In the genomic region with DNA sequence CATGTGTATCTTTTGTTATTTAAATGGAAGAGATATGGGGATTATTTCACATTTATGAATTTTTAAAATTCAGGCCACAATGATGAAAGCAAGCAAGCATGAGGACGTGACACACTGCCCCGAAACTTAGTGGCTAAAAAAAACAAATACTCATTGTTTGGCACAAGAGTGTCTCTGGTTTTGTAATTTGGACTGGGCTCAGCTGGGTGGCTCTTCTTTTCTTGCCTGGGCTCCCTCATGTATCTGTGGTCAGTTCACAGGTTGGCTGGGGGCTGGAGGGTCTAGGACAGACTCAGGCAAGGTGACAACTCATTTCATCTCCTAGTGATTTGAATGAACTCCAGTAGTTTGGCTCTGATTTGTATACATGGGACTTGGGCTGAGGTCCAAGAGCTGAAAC, we compare ENCODE assay signal across 25 cellular contexts.
DNase-seq lines count a peak whose midpoint lies in the region; ATAC-seq, FAIRE-seq and TF ChIP-seq lines count a peak whose summit lies in the region.
"Had no signal": no experiment of that assay in that cellular context is flagged by ENCODE, and none has a peak within 500 bp of the region (broad histone marks: within the 10 kb centered on the region; RNA-seq: fewer than 3 reads in every experiment).

No MANE protein-coding gene starts in this region.

- no peaks in the 10 kb centered on the region for H3F3A ChIP-seq in GM23338 (replicated peaks; ENCODE audit: low read depth)

- H2AFZ ChIP-seq in GM23338 (no peak overlapping the region), astrocyte (ENCODE audit: low read depth, low read length) (no peak overlapping the region)

- peaks cover 5% of the 10 kb centered on the region for H3K36me3 Mint-ChIP-seq in Calu3 (ENCODE audit: insufficient read depth, unreplicated experiment)
- peaks cover 2% of the 10 kb centered on the region; the same call in 1 of the 3 replicates for H3K36me3 Mint-ChIP-seq in GM23338 (ENCODE audit: low read depth)
- no peaks in the 10 kb centered on the region for H3K36me3 Mint-ChIP-seq in astrocyte (ENCODE audit: low read depth, unreplicated experiment)
- H3K36me3 Mint-ChIP-seq: CD14-positive monocyte; CD4-positive, alpha-beta memory T cell; CD4-positive, CD25-positive, alpha-beta regulatory T cell; CD8-positive, alpha-beta memory T cell had no signal

- H3K79me2 ChIP-seq in GM23338 (replicated peaks; ENCODE audit: insufficient read depth) (no peaks in the 10 kb centered on the region), astrocyte (ENCODE audit: insufficient read depth, low read length) (no peaks in the 10 kb centered on the region)

- no peaks in the 10 kb centered on the region for H3K9me3 ChIP-seq in astrocyte (ENCODE audit: insufficient read depth, low read depth, low read length)
- H3K9me3 ChIP-seq: BE2C, BLaER1 had no signal

- H3K9me3 Mint-ChIP-seq in Calu3 (ENCODE audit: low read depth, unreplicated experiment) (no peaks in the 10 kb centered on the region), GM23338 (peaks cover 6% of the 10 kb centered on the region; the same call in 2 of the 3 replicates), astrocyte (ENCODE audit: unreplicated experiment) (no peaks in the 10 kb centered on the region)

- BruUV-seq in Calu3 (replicated peaks; lab: Mats Ljungman, UMichigan): no TSS peak

- H3K4me2 ChIP-seq in GM23338 (no peak overlapping the region), astrocyte (ENCODE audit: low read length) (no peak overlapping the region)
- H3K4me2 ChIP-seq: BLaER1 had no signal

- H3K27me3 Mint-ChIP-seq in Calu3 (ENCODE audit: unreplicated experiment) (no peaks in the 10 kb centered on the region), GM23338 (ENCODE audit: insufficient read depth, low read depth, poor library complexity) (no peaks in the 10 kb centered on the region), astrocyte (ENCODE audit: low read depth, unreplicated experiment) (no peaks in the 10 kb centered on the region)
- H3K27me3 Mint-ChIP-seq: CD4-positive, CD25-positive, alpha-beta regulatory T cell had no signal

- DNase-seq in Calu3 (no peak), GM23338 (ENCODE audit: low spot score) (no peak), astrocyte (ENCODE audit: low read depth) (no peak), GM12892 (ENCODE audit: insufficient read length) (no peak), activated gamma-delta T cell (lab: John Stamatoyannopoulos, UW) (no peak), DMS114 treated with DMSO at 0.1 percent for 48 hours (lab: John Stamatoyannopoulos, UW; ENCODE audit: unreplicated experiment) (no peak)
- DNase-seq: 8988T; ACHN; BE2C; C1 segment of cervical spinal cord; CD4-positive, alpha-beta memory T cell; CD4-positive, CD25-positive, alpha-beta regulatory T cell; CD8-positive, alpha-beta memory T cell; COR-L47; DMS153; DMS53; DMS79; DND-41; EL; GDM1 had no signal

- H3K4me1 ChIP-seq in GM23338 (ENCODE audit: insufficient read depth) (no peaks in the 10 kb centered on the region), astrocyte (ENCODE audit: insufficient read depth, low read length) (no peaks in the 10 kb centered on the region)
- H3K4me1 ChIP-seq: BE2C, BLaER1 had no signal

- no peaks in the 10 kb centered on the region for H3K9me2 ChIP-seq in GM23338 (ENCODE audit: insufficient read depth)

- no peak for TF ChIP-seq POLR2A in GM12892 (IDR thresholded peaks at IDR 0.05; ENCODE audit: low read depth, low read length)

- H3K27me3 ChIP-seq in GM23338 (ENCODE audit: insufficient read depth) (no peaks in the 10 kb centered on the region), astrocyte (ENCODE audit: insufficient read depth, low read length) (no peaks in the 10 kb centered on the region)
- H3K27me3 ChIP-seq: BE2C, BLaER1 had no signal

- FAIRE-seq in astrocyte (lab: Jason Lieb, UNC) (peak; percentile 34), GM12892 (lab: Jason Lieb, UNC) (no peak)
- FAIRE-seq: A204.1, D721Med, GM12878 had no signal

- H4K20me1 ChIP-seq in GM23338 (replicated peaks; ENCODE audit: insufficient read depth): no peaks in the 10 kb centered on the region
- H4K20me1 ChIP-seq in astrocyte (ENCODE audit: insufficient read depth, low read length): no peaks in the 10 kb centered on the region
- H4K20me1 ChIP-seq: BLaER1 had no signal

- CTCF ChIA-PET in Calu3 (lab: Charles Lee): interaction anchor here (0.6 to 1.0 kb wide), 3 partner anchors 11 to 140 kb away, joined by 3 to 9 read pairs (median 5); no protein-coding TSS in a partner anchor

- intact Hi-C loops in Calu3 (cut with micrococcal nuclease; ENCODE audit: unreplicated experiment): no loop called here

- H3K27ac ChIP-seq in GM23338 (ENCODE audit: low read depth) (no peak overlapping the region), astrocyte (ENCODE audit: low read depth, low read length) (no peak overlapping the region)
- H3K27ac ChIP-seq: BLaER1 had no signal

- H3K4me3 ChIP-seq in GM23338 (no peak overlapping the region), astrocyte (ENCODE audit: insufficient read depth, low read depth, low read length) (no peak overlapping the region)
- H3K4me3 ChIP-seq: BLaER1, GM12878 had no signal

- TF ChIP-seq CTCF in Calu3 (IDR thresholded peaks at IDR 0.05; ENCODE audit: unreplicated experiment) (no peak), GM23338 (conservative IDR thresholded peaks at IDR 0.05; ENCODE audit: low read depth in 2 of 2) (no peak), astrocyte (IDR thresholded peaks at IDR 0.05; ENCODE audit: insufficient read depth, low read depth, low read length) (no peak)

- no peak overlapping the region for H3K4me3 Mint-ChIP-seq in Calu3 (ENCODE audit: low read depth, unreplicated experiment)
- H3K4me3 Mint-ChIP-seq in GM23338: no peak overlapping the region
- H3K4me3 Mint-ChIP-seq in astrocyte (ENCODE audit: unreplicated experiment): no peak overlapping the region
- H3K4me3 Mint-ChIP-seq: CD14-positive monocyte; CD4-positive, alpha-beta memory T cell; CD4-positive, CD25-positive, alpha-beta regulatory T cell; CD8-positive, alpha-beta memory T cell had no signal

- H3K9ac ChIP-seq in astrocyte (ENCODE audit: low read length): no peak overlapping the region
- H3K9ac ChIP-seq: BLaER1 had no signal

- H3K36me3 ChIP-seq in GM23338 (ENCODE audit: insufficient read depth): no peaks in the 10 kb centered on the region
- no peaks in the 10 kb centered on the region for H3K36me3 ChIP-seq in astrocyte (ENCODE audit: insufficient read depth, low read length)
- H3K36me3 ChIP-seq: BE2C, BLaER1 had no signal

- H3K4me1 Mint-ChIP-seq in Calu3 (ENCODE audit: low read depth, unreplicated experiment): peaks cover 25% of the 10 kb centered on the region
- H3K4me1 Mint-ChIP-seq in GM23338: no peaks in the 10 kb centered on the region
- no peaks in the 10 kb centered on the region for H3K4me1 Mint-ChIP-seq in astrocyte (ENCODE audit: low read depth, unreplicated experiment)
- H3K4me1 Mint-ChIP-seq: CD14-positive monocyte; CD4-positive, alpha-beta memory T cell; CD4-positive, CD25-positive, alpha-beta regulatory T cell; CD8-positive, alpha-beta memory T cell had no signal

- H3K27ac Mint-ChIP-seq in Calu3 (ENCODE audit: unreplicated experiment) (peak overlapping the region; percentile 72), GM23338 (no peak overlapping the region), astrocyte (ENCODE audit: unreplicated experiment) (no peak overlapping the region)
- H3K27ac Mint-ChIP-seq: CD14-positive monocyte; CD4-positive, alpha-beta memory T cell; CD4-positive, CD25-positive, alpha-beta regulatory T cell; CD8-positive, alpha-beta memory T cell had no signal

- ATAC-seq in GM23338: no peak
- ATAC-seq: GM12878 had no signal

TF ChIP-seq in GM23338, 12 proteins besides CTCF, POLR2A, EP300 and RAD21 (continues in another document):
- no peak for TF ChIP-seq CREB1 (CRISPR knock-in tag; IDR thresholded peaks at IDR 0.05; ENCODE audit: low read depth)
- TF ChIP-seq ZNF114 (CRISPR knock-in tag; IDR thresholded peaks at IDR 0.05): no peak
- TF ChIP-seq ZNF331 (CRISPR knock-in tag; IDR thresholded peaks at IDR 0.05; ENCODE audit: low read depth): peak; percentile 89
